1 cellular context compared by ENCODE assay signal in the genomic region with DNA sequence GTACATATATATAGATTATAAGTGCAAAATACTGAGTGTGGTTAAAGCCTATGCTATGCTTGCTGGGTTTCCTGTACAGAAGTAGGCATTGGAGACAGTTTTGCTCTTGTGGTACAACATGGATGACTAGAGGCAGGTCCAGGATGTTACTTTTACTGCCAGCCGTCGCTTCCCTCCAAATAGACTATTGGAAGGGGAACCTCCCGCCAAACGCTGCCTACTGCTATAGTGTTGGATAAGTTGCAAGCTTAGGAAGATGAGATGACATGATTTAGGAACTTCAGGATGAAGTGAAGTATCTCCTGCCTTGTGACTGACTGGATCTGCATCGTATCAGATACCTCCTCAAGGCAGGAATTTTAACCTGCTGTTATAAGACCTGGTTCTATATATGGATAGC.
TF ChIP-seq lines count a peak whose summit lies in the region.

No MANE protein-coding gene starts in this region.

TF ChIP-seq in IMR-90, 13 proteins besides CTCF, POLR2A, EP300 and RAD21 (continued from another document):
- TF ChIP-seq, protein P1, sequence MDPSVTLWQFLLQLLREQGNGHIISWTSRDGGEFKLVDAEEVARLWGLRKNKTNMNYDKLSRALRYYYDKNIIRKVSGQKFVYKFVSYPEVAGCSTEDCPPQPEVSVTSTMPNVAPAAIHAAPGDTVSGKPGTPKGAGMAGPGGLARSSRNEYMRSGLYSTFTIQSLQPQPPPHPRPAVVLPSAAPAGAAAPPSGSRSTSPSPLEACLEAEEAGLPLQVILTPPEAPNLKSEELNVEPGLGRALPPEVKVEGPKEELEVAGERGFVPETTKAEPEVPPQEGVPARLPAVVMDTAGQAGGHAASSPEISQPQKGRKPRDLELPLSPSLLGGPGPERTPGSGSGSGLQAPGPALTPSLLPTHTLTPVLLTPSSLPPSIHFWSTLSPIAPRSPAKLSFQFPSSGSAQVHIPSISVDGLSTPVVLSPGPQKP (IDR thresholded peaks at IDR 0.05; ENCODE audit: borderline replicate concordance, low read depth, low read length), result no peak
- TF ChIP-seq MAZ (IDR thresholded peaks at IDR 0.05; ENCODE audit: borderline replicate concordance, low read depth, low read length) (no peak), MAFK (IDR thresholded peaks at IDR 0.05; ENCODE audit: low read depth, low read length) (no peak), BHLHE40 (IDR thresholded peaks at IDR 0.05; ENCODE audit: low read depth, low read length) (no peak), CEBPB (IDR thresholded peaks at IDR 0.05; ENCODE audit: low read depth, low read length) (no peak), FOS (IDR thresholded peaks at IDR 0.05; ENCODE audit: low read depth, low read length) (no peak)
- TF ChIP-seq, protein P2, sequence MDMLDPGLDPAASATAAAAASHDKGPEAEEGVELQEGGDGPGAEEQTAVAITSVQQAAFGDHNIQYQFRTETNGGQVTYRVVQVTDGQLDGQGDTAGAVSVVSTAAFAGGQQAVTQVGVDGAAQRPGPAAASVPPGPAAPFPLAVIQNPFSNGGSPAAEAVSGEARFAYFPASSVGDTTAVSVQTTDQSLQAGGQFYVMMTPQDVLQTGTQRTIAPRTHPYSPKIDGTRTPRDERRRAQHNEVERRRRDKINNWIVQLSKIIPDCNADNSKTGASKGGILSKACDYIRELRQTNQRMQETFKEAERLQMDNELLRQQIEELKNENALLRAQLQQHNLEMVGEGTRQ (IDR thresholded peaks at IDR 0.05; ENCODE audit: low read depth, low read length), result no peak
